ENCODE assay signal across 17 cellular contexts in the genomic region with DNA sequence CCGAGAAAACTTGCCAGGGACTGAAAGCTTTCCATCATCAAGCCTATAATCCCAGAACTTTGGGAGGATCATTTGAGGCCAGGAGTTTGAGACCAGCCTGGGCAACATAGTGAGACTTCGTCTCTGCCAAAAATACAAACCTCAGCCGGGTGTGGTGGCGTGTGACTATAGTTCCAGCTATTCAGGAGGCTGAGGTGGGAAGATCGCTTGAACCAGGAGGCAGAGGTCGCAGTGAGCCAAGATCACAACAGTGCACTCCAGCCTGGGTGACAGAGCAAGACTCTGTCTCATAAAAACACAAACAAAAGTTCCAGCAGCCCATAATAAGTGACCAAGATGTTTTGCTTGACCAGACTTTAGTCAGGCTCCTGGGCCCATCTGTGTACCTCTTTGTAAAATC. TPM values are rescaled to one million over a fixed set of nuclear protein-coding genes. Genes with fewer than 3 reads are reported as not detected.
DNase-seq lines count a peak whose midpoint lies in the region; ATAC-seq lines count a peak whose summit lies in the region.
"Had no signal": no experiment of that assay in that cellular context is flagged by ENCODE, and none has a peak within 500 bp of the region (broad histone marks: within the 10 kb centered on the region; RNA-seq: fewer than 3 reads in every experiment).

No MANE protein-coding gene starts in this region.

- H3K4me3 Mint-ChIP-seq in central memory CD8-positive, alpha-beta T cell, result peak overlapping the region; percentile 10
- H3K4me3 Mint-ChIP-seq in naive thymus-derived CD4-positive, alpha-beta T cell, result peak overlapping the region in 6 of 10 donors; percentile 27 to 94 (median 32)
- H3K4me3 Mint-ChIP-seq in activated T-cell treated with anti-CD3 and anti-CD28 coated beads, Interleukin-2, amount 50 U/mL, for 24 hours, result no peak overlapping the region
- H3K4me3 Mint-ChIP-seq: activated CD8-positive, alpha-beta T cell treated with anti-CD3 and anti-CD28 coated beads for 36 hours; activated T-helper 17 cell treated with anti-CD3 and anti-CD28 coated beads, Interleukin-2, amount 50 U/mL, for 72 hours had no signal

- no peaks in the 10 kb centered on the region for H3K27me3 ChIP-seq in BLaER1 treated with 17β-estradiol and CSF1 and Interleukin-3, amounts not matched to agents 10 nM and 100 nM
- H3K27me3 ChIP-seq in naive thymus-derived CD4-positive, alpha-beta T cell (ENCODE audit: control insufficient read depth in 2 of 2, insufficient read depth in 2 of 2, low read length in 2 of 2), result no peaks in the 10 kb centered on the region
- H3K27me3 ChIP-seq: left lung, transverse colon had no signal

- H3K4me1 ChIP-seq in BLaER1 treated with 17β-estradiol and CSF1 and Interleukin-3, amounts not matched to agents 10 nM and 100 nM, result peaks cover 40 to 61% (median 51%) of the 10 kb centered on the region in 10 experiments
- peaks cover 15 to 33% of the 10 kb centered on the region in 2 donors for H3K4me1 ChIP-seq in naive thymus-derived CD4-positive, alpha-beta T cell (ENCODE audit: control insufficient read depth in 2 of 2, insufficient read depth in 2 of 2, low read length in 2 of 2)

- no peaks in the 10 kb centered on the region for H3K9me3 ChIP-seq in BLaER1 treated with 17β-estradiol and CSF1 and Interleukin-3, amounts not matched to agents 10 nM and 100 nM (replicated peaks in 1 of 11)
- no peaks in the 10 kb centered on the region for H3K9me3 ChIP-seq in naive thymus-derived CD4-positive, alpha-beta T cell (ENCODE audit: control insufficient read depth in 2 of 3, low read length in 3 of 3)
- H3K9me3 ChIP-seq: left lung, transverse colon had no signal

- H3K27ac Mint-ChIP-seq in central memory CD8-positive, alpha-beta T cell (ENCODE audit: low read depth), result no peak overlapping the region
- H3K27ac Mint-ChIP-seq in naive thymus-derived CD4-positive, alpha-beta T cell, result peak overlapping the region in 3 of 9 donors; percentile 21 to 67 (median 51)
- no peak overlapping the region for H3K27ac Mint-ChIP-seq in activated T-cell treated with anti-CD3 and anti-CD28 coated beads, Interleukin-2, amount 50 U/mL, for 24 hours
- H3K27ac Mint-ChIP-seq: activated CD8-positive, alpha-beta T cell treated with anti-CD3 and anti-CD28 coated beads for 36 hours; activated T-helper 17 cell treated with anti-CD3 and anti-CD28 coated beads, Interleukin-2, amount 50 U/mL, for 72 hours had no signal

- ATAC-seq in central memory CD8-positive, alpha-beta T cell (replicated peaks; ENCODE audit: extremely low read depth, poor library complexity, severe bottlenecking), result no peak
- ATAC-seq in naive thymus-derived CD4-positive, alpha-beta T cell, result no peak
- ATAC-seq: activated CD8-positive, alpha-beta T cell treated with anti-CD3 and anti-CD28 coated beads for 36 hours; activated T-helper 17 cell treated with anti-CD3 and anti-CD28 coated beads, Interleukin-2, amount 50 U/mL, for 72 hours; left lung; natural killer cell had no signal

- peak; percentile 40 for DNase-seq in LHCN-M2 (ENCODE audit: low read depth)
- no peak for DNase-seq in central memory CD8-positive, alpha-beta T cell (ENCODE audit: low spot score in 2 of 2)
- DNase-seq in naive thymus-derived CD4-positive, alpha-beta T cell, result no peak
- DNase-seq in mesenteric fat pad (ENCODE audit: low spot score), result no peak
- DNase-seq in dermis blood vessel endothelial cell, result no peak
- DNase-seq in NCI-H1048 (lab: John Stamatoyannopoulos, UW), result no peak
- DNase-seq in activated T-cell treated with anti-CD3 and anti-CD28 coated beads, Interleukin-2, amount 50 U/mL, for 24 hours, result no peak
- DNase-seq: activated CD8-positive, alpha-beta T cell treated with anti-CD3 and anti-CD28 coated beads for 36 hours; DMS153; natural killer cell; NCI-H2227 treated with DMSO at 0.1 percent for 48 hours; NK-92 treated with Interleukin-12 subunit alpha and Interleukin-12 subunit beta, amount 100 ng/mL, for 24 hours; transverse colon had no signal

- H3K9ac ChIP-seq in BLaER1 treated with 17β-estradiol and CSF1 and Interleukin-3, amounts not matched to agents 10 nM and 100 nM, result no peak overlapping the region

- peaks cover 6 to 40% (median 9%) of the 10 kb centered on the region in 11 experiments; a peak in 19 of 22 replicates for H3K36me3 ChIP-seq in BLaER1 treated with 17β-estradiol and CSF1 and Interleukin-3, amounts not matched to agents 10 nM and 100 nM
- H3K36me3 ChIP-seq in naive thymus-derived CD4-positive, alpha-beta T cell (ENCODE audit: control insufficient read depth in 2 of 3, insufficient read depth in 3 of 3, low read length in 3 of 3), result peaks cover 0 to 5% (median 0%) of the 10 kb centered on the region in 3 experiments

- intact Hi-C loops in naive thymus-derived CD4-positive, alpha-beta T cell (cut with micrococcal nuclease), result loop anchor here (10.0 kb wide), 3 partner anchors 318 to 418 kb away; partner anchors contain the start of genes TAF1C (in 2 of the 2) and MBTPS1 (in 1 of the 2)

- CTCF ChIA-PET in naive thymus-derived CD4-positive, alpha-beta T cell (lab: Charles Lee), result no interaction called here

- H3K36me3 Mint-ChIP-seq in central memory CD8-positive, alpha-beta T cell (ENCODE audit: insufficient read depth), result peaks cover 14% of the 10 kb centered on the region
- H3K36me3 Mint-ChIP-seq in naive thymus-derived CD4-positive, alpha-beta T cell, result peaks cover 0 to 13% (median 4%) of the 10 kb centered on the region in 5 donors
- H3K36me3 Mint-ChIP-seq in activated T-cell treated with anti-CD3 and anti-CD28 coated beads, Interleukin-2, amount 50 U/mL, for 24 hours (ENCODE audit: low read depth), result peaks cover 7% of the 10 kb centered on the region
- H3K36me3 Mint-ChIP-seq: natural killer cell had no signal

- H3K9me3 Mint-ChIP-seq in central memory CD8-positive, alpha-beta T cell, result no peaks in the 10 kb centered on the region
- no peaks in the 10 kb centered on the region for H3K9me3 Mint-ChIP-seq in naive thymus-derived CD4-positive, alpha-beta T cell
- H3K9me3 Mint-ChIP-seq in activated T-cell treated with anti-CD3 and anti-CD28 coated beads, Interleukin-2, amount 50 U/mL, for 24 hours, result no peaks in the 10 kb centered on the region
- H3K9me3 Mint-ChIP-seq: activated CD8-positive, alpha-beta T cell treated with anti-CD3 and anti-CD28 coated beads for 36 hours; activated T-helper 17 cell treated with anti-CD3 and anti-CD28 coated beads, Interleukin-2, amount 50 U/mL, for 72 hours; natural killer cell had no signal

- POLR2A ChIA-PET in naive thymus-derived CD4-positive, alpha-beta T cell (lab: Charles Lee), result no interaction called here

- peaks cover 0 to 4% (median 0%) of the 10 kb centered on the region in 11 experiments; a peak in 1 of 22 replicates for H4K20me1 ChIP-seq in BLaER1 treated with 17β-estradiol and CSF1 and Interleukin-3, amounts not matched to agents 10 nM and 100 nM

- H3K4me3 ChIP-seq in BLaER1 treated with 17β-estradiol and CSF1 and Interleukin-3, amounts not matched to agents 10 nM and 100 nM, result no peak overlapping the region
- no peak overlapping the region for H3K4me3 ChIP-seq in naive thymus-derived CD4-positive, alpha-beta T cell (ENCODE audit: low read length)
- H3K4me3 ChIP-seq: SK-N-MC, transverse colon had no signal

- H3K4me2 ChIP-seq in BLaER1 treated with 17β-estradiol and CSF1 and Interleukin-3, amounts not matched to agents 10 nM and 100 nM, result peak overlapping the region in 8 of 11 experiments; percentile 6 to 100 (median 96); a peak in 9 of 22 replicates

- no peaks in the 10 kb centered on the region for H3K27me3 Mint-ChIP-seq in central memory CD8-positive, alpha-beta T cell
- no peaks in the 10 kb centered on the region for H3K27me3 Mint-ChIP-seq in naive thymus-derived CD4-positive, alpha-beta T cell
- H3K27me3 Mint-ChIP-seq in activated T-cell treated with anti-CD3 and anti-CD28 coated beads, Interleukin-2, amount 50 U/mL, for 24 hours, result no peaks in the 10 kb centered on the region
- H3K27me3 Mint-ChIP-seq: activated CD8-positive, alpha-beta T cell treated with anti-CD3 and anti-CD28 coated beads for 36 hours; activated T-helper 17 cell treated with anti-CD3 and anti-CD28 coated beads, Interleukin-2, amount 50 U/mL, for 72 hours had no signal

- no peak overlapping the region for H3K27ac ChIP-seq in BLaER1 treated with 17β-estradiol and CSF1 and Interleukin-3, amounts not matched to agents 10 nM and 100 nM
- H3K27ac ChIP-seq in naive thymus-derived CD4-positive, alpha-beta T cell (ENCODE audit: low read depth, low read length), result no peak overlapping the region
- H3K27ac ChIP-seq: left lung, SK-N-MC, transverse colon had no signal

- H3K4me1 Mint-ChIP-seq in central memory CD8-positive, alpha-beta T cell, result peaks cover 27% of the 10 kb centered on the region
- H3K4me1 Mint-ChIP-seq in naive thymus-derived CD4-positive, alpha-beta T cell, result peaks cover 14 to 42% (median 40%) of the 10 kb centered on the region in 7 donors
- H3K4me1 Mint-ChIP-seq in activated T-cell treated with anti-CD3 and anti-CD28 coated beads, Interleukin-2, amount 50 U/mL, for 24 hours (ENCODE audit: low read depth), result peaks cover 36% of the 10 kb centered on the region

RNA-seq across cellular contexts. Expression of gene MEAK7, which starts 1.9 kb away (rescaled TPM):
- total RNA-seq in LHCN-M2 (2014; rRNA removed) (15.3 and 17.2 TPM in 2 replicates), mesenteric fat pad (11.5 TPM), dermis blood vessel endothelial cell (14.5 and 24.1 TPM in 2 replicates)
- 26.7 TPM for polyA plus RNA-seq in LHCN-M2 (2012)
- 10 to 100 TPM in 2 of 5 experiments, 1 to 10 TPM in 3; 6.3 to 56.1 (median 9.3) TPM for total RNA-seq in naive thymus-derived CD4-positive, alpha-beta T cell
- polyA plus RNA-seq in naive thymus-derived CD4-positive, alpha-beta T cell, result 1 to 10 TPM; 4.0 to 9.3 TPM
